1 cellular context compared by ENCODE assay signal in genomic region chr11:85835263-85835662, GRCh38.
TF ChIP-seq lines count a peak whose summit lies in the region.

No MANE protein-coding gene starts in this region.

TF ChIP-seq in HCT116, 20 proteins besides CTCF, POLR2A, EP300 and RAD21 (continued from another document):
- no peak for TF ChIP-seq ATF3 (IDR thresholded peaks at IDR 0.05)
TF ChIP-seq in HCT116: peak in this region for 1.
